Comparison of ENCODE assay signal across 8 cellular contexts in the genomic region with DNA sequence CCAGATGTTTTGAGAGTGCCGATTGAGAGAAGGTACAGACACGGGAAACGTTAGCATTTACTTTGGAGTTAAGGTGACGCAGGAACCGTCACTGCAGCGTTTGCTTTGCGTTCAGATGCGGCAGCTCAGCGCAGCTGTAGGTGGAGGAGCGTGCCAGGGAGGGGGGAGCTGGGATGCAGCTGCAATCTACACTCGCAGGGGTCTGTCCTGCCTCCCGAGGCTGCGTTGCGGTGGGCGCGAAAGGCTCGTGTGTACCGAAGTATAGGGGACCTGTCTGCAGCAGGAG. TPM values are rescaled to one million over a fixed set of nuclear protein-coding genes. Genes with fewer than 3 reads are reported as not detected.
DNase-seq lines count a peak whose midpoint lies in the region; ATAC-seq and TF ChIP-seq lines count a peak whose summit lies in the region.

No MANE protein-coding gene starts in this region.

- H2AFZ ChIP-seq in OCI-LY1 (ENCODE audit: low read length) (peak overlapping the region; percentile 9; the same call in 1 of the 2 replicates), smooth muscle cell (ENCODE audit: low read depth) (peak overlapping the region; percentile 88)

- ATAC-seq in GM19328 (IDR thresholded peaks at IDR 0.05; ENCODE audit: unreplicated experiment) (peak; percentile 19), HG03342 (IDR thresholded peaks at IDR 0.05; ENCODE audit: unreplicated experiment) (peak; percentile 37)

- peaks cover 0 to 2% of the 10 kb centered on the region in 2 donors for H3K27me3 Mint-ChIP-seq in CD4-positive, alpha-beta memory T cell

- peaks cover 44% of the 10 kb centered on the region for H3K4me1 ChIP-seq in CD4-positive, alpha-beta memory T cell (ENCODE audit: insufficient read depth, low read length)
- H3K4me1 ChIP-seq in OCI-LY1 (ENCODE audit: insufficient read depth, low read length, severe bottlenecking): peaks cover 62% of the 10 kb centered on the region
- peaks cover 0 to 17% of the 10 kb centered on the region in 2 donors for H3K4me1 ChIP-seq in ascending aorta
- H3K4me1 ChIP-seq in iPS-15b (ENCODE audit: control insufficient read depth, insufficient read depth, low read length): peaks cover 3% of the 10 kb centered on the region
- H3K4me1 ChIP-seq in smooth muscle cell (ENCODE audit: low read depth): no peaks in the 10 kb centered on the region

- H3F3A ChIP-seq in OCI-LY1 (ENCODE audit: insufficient read depth, low read length): peaks cover 13% of the 10 kb centered on the region; the same call in 1 of the 2 replicates
- H3F3A ChIP-seq in smooth muscle cell (ENCODE audit: low read depth): peaks cover 23% of the 10 kb centered on the region

- DNase-seq in CD4-positive, alpha-beta memory T cell: peak; percentile 76 to 84 (median 82)
- no peak for DNase-seq in ascending aorta (ENCODE audit: low spot score in 2 of 2)
- DNase-seq in smooth muscle cell (lab: John Stamatoyannopoulos, UW; ENCODE audit: unreplicated experiment): peak; percentile 63
- DNase-seq in GDM1 (lab: John Stamatoyannopoulos, UW): no peak

- H3K79me2 ChIP-seq in OCI-LY1 (ENCODE audit: insufficient read depth, low read length): peaks cover 38% of the 10 kb centered on the region
- peaks cover 32% of the 10 kb centered on the region for H3K79me2 ChIP-seq in smooth muscle cell (ENCODE audit: low read depth)

- peaks cover 0 to 13% of the 10 kb centered on the region in 2 donors for H3K36me3 Mint-ChIP-seq in CD4-positive, alpha-beta memory T cell

- peak overlapping the region; percentile 92 for H3K9ac ChIP-seq in OCI-LY1 (ENCODE audit: low read length)
- peak overlapping the region; percentile 24 for H3K9ac ChIP-seq in iPS-15b (ENCODE audit: low read depth, low read length)
- peak overlapping the region; percentile 85 for H3K9ac ChIP-seq in smooth muscle cell (ENCODE audit: low read depth)

- CTCF ChIA-PET in CD4-positive, alpha-beta memory T cell (lab: Charles Lee; ENCODE audit: partially characterized antibody): interaction anchor here (0.7 to 1.7 kb wide), 9 partner anchors 9 to 156 kb away, joined by 3 to 11 read pairs (median 3); partner anchors contain the start of gene LRCH3

- peak overlapping the region; percentile 97 to 99 (median 99) for H3K27ac Mint-ChIP-seq in CD4-positive, alpha-beta memory T cell

- H3K9me2 ChIP-seq in OCI-LY1 (ENCODE audit: low read depth, low read length): no peaks in the 10 kb centered on the region

- H3K27me3 ChIP-seq in CD4-positive, alpha-beta memory T cell (ENCODE audit: insufficient read depth, low read length): no peaks in the 10 kb centered on the region
- H3K27me3 ChIP-seq in OCI-LY1 (ENCODE audit: insufficient read depth, low read length): no peaks in the 10 kb centered on the region
- H3K27me3 ChIP-seq in ascending aorta: no peaks in the 10 kb centered on the region
- peaks cover 33% of the 10 kb centered on the region for H3K27me3 ChIP-seq in iPS-15b (ENCODE audit: control insufficient read depth, insufficient read depth, low read length)
- no peaks in the 10 kb centered on the region for H3K27me3 ChIP-seq in smooth muscle cell (ENCODE audit: low read depth)

- intact Hi-C loops in CD4-positive, alpha-beta memory T cell (cut with micrococcal nuclease): loop anchor here (1.0 kb wide), 2 partner anchors 13 to 37 kb away; partner anchors contain the start of gene RUBCN
- intact Hi-C loops in ascending aorta (cut with DNase I): loop anchor here (1.0 to 2.0 kb wide), 2 partner anchors 12 to 36 kb away; no protein-coding TSS in a partner anchor

- no peaks in the 10 kb centered on the region for H3K9me3 ChIP-seq in CD4-positive, alpha-beta memory T cell (ENCODE audit: control insufficient read depth in 1 of 2, low read length in 2 of 2)
- peaks cover 2% of the 10 kb centered on the region for H3K9me3 ChIP-seq in OCI-LY1 (ENCODE audit: low read length)
- H3K9me3 ChIP-seq in ascending aorta: no peaks in the 10 kb centered on the region
- H3K9me3 ChIP-seq in iPS-15b (ENCODE audit: control insufficient read depth, insufficient read depth, low read length): no peaks in the 10 kb centered on the region
- no peaks in the 10 kb centered on the region for H3K9me3 ChIP-seq in smooth muscle cell (replicated peaks; ENCODE audit: low read depth)

- peaks cover 26 to 50% (median 36%) of the 10 kb centered on the region in 4 donors for H3K4me1 Mint-ChIP-seq in CD4-positive, alpha-beta memory T cell

- H4K20me1 ChIP-seq in OCI-LY1 (ENCODE audit: insufficient read depth, low read length) (no peaks in the 10 kb centered on the region), smooth muscle cell (ENCODE audit: low read depth) (peaks cover 35% of the 10 kb centered on the region)

- POLR2A ChIA-PET in CD4-positive, alpha-beta memory T cell (lab: Charles Lee; ENCODE audit: partially characterized antibody): interaction anchor here (1.9 to 4.2 kb wide), 3 partner anchors 12 to 41 kb away, joined by 24 to 42 read pairs (median 33); partner anchors contain the start of genes LRCH3 and RUBCN

- H3K4me3 ChIP-seq in CD4-positive, alpha-beta memory T cell (ENCODE audit: low read length in 2 of 2): peak overlapping the region; percentile 75 to 89
- peak overlapping the region; percentile 88 for H3K4me3 ChIP-seq in OCI-LY1 (ENCODE audit: low read depth, low read length, poor library complexity, severe bottlenecking)
- peak overlapping the region; percentile 74 to 95 for H3K4me3 ChIP-seq in ascending aorta
- peak overlapping the region; percentile 88 for H3K4me3 ChIP-seq in iPS-15b (ENCODE audit: low read depth, low read length)
- H3K4me3 ChIP-seq in smooth muscle cell: peak overlapping the region; percentile 88

- peak overlapping the region; percentile 90 to 99 (median 98) for H3K4me3 Mint-ChIP-seq in CD4-positive, alpha-beta memory T cell

- TF ChIP-seq CTCF in OCI-LY1 (IDR thresholded peaks at IDR 0.05; ENCODE audit: low read length) (no peak), ascending aorta (IDR thresholded peaks at IDR 0.05) (no peak), smooth muscle cell (IDR thresholded peaks at IDR 0.05; ENCODE audit: borderline replicate concordance, insufficient read depth, poor library complexity, severe bottlenecking) (no peak)

- no peaks in the 10 kb centered on the region for H3K36me3 ChIP-seq in CD4-positive, alpha-beta memory T cell (ENCODE audit: insufficient read depth, low read length)
- H3K36me3 ChIP-seq in OCI-LY1 (ENCODE audit: insufficient read depth, low read length) (peaks cover 3% of the 10 kb centered on the region), ascending aorta (no peaks in the 10 kb centered on the region), iPS-15b (ENCODE audit: control insufficient read depth, insufficient read depth, low read length) (no peaks in the 10 kb centered on the region), smooth muscle cell (ENCODE audit: low read depth) (no peaks in the 10 kb centered on the region)

- no peaks in the 10 kb centered on the region for H3K9me3 Mint-ChIP-seq in CD4-positive, alpha-beta memory T cell

- peak overlapping the region; percentile 86 for H3K27ac ChIP-seq in CD4-positive, alpha-beta memory T cell (ENCODE audit: low read depth, low read length)
- H3K27ac ChIP-seq in OCI-LY1 (ENCODE audit: low read depth, low read length, poor library complexity, severe bottlenecking) (peak overlapping the region; percentile 91), ascending aorta (peak overlapping the region; percentile 96 to 100), smooth muscle cell (ENCODE audit: low read depth) (peak overlapping the region; percentile 84)

- 4% methylated on average over 18 of the region's 18 CpGs for WGBS in smooth muscle cell (ENCODE audit: low lambda C conversion rate)

- H3K4me2 ChIP-seq in OCI-LY1 (ENCODE audit: low read length) (peak overlapping the region; percentile 88), smooth muscle cell (peak overlapping the region; percentile 90)

RNA-seq across cellular contexts. Expression of gene FYTTD1, which starts 0.4 kb away (rescaled TPM):
- 10 to 100 TPM; 60.0 to 60.2 TPM for total RNA-seq in CD4-positive, alpha-beta memory T cell
- polyA plus RNA-seq in CD4-positive, alpha-beta memory T cell: 100 to 1,000 TPM in 1 of 2 donors, 10 to 100 TPM in 1; 98.6 to 120 TPM
- 14.0 TPM for total RNA-seq in ascending aorta
- total RNA-seq in smooth muscle cell: 32.7 and 78.1 TPM in 2 replicates
- 33.2 and 40.7 TPM in 2 replicates for polyA plus RNA-seq in smooth muscle cell

RNA-seq across cellular contexts. Expression of gene RUBCN, which starts 12.6 kb away (rescaled TPM):
- 10 to 100 TPM; 64.0 to 69.6 TPM for total RNA-seq in CD4-positive, alpha-beta memory T cell
- polyA plus RNA-seq in CD4-positive, alpha-beta memory T cell: 10 to 100 TPM; 13.2 to 26.5 TPM
- total RNA-seq in ascending aorta (27.4 TPM), smooth muscle cell (6.0 and 7.5 TPM in 2 replicates)
- polyA plus RNA-seq in smooth muscle cell: 8.3 and 10.5 TPM in 2 replicates

RNA-seq across cellular contexts. Expression of gene LRCH3, which starts 41.8 kb away (rescaled TPM):
- 10 to 100 TPM; 76.0 to 87.7 TPM for total RNA-seq in CD4-positive, alpha-beta memory T cell
- 10 to 100 TPM in 1 of 2 donors, 1 to 10 TPM in 1; 7.4 to 21.5 TPM for polyA plus RNA-seq in CD4-positive, alpha-beta memory T cell
- 22.2 TPM for total RNA-seq in ascending aorta
- total RNA-seq in smooth muscle cell: 31.7 and 49.2 TPM in 2 replicates
- polyA plus RNA-seq in smooth muscle cell: 14.5 and 15.6 TPM in 2 replicates

Comparison
In these comparisons a context has a peak if more than half of its experiments do, and no peak if none do; other contexts are left out.
1. DNase-seq: peak in CD4-positive, alpha-beta memory T cell (5 of 5) and smooth muscle cell (single experiment); none in ascending aorta (0 of 2) and GDM1 (single experiment).
2. H3K9ac ChIP-seq: peak in every context shown above with its lines; median percentile 92 in OCI-LY1; 85 in smooth muscle cell; 24 in iPS-15b.
3. Peak in every context shown above with its lines, with median percentiles within 50 percentile points of each other: H3K27ac ChIP-seq and H3K4me3 ChIP-seq.